1 cellular context compared by ENCODE assay signal in genomic region chr11:83054001-83054400, GRCh38.
TF ChIP-seq lines count a peak whose summit lies in the region.

No MANE protein-coding gene starts in this region.

TF ChIP-seq in GM12878, 131 proteins besides CTCF, POLR2A, EP300 and RAD21 (continued from another document):
- no peak for TF ChIP-seq ELK1 (IDR thresholded peaks at IDR 0.05; ENCODE audit: low read depth, low read length)
- no peak for TF ChIP-seq TBL1XR1 (IDR thresholded peaks at IDR 0.05; ENCODE audit: low read depth, low read length)
- peak; percentile 22 to 48; a peak in 1 of 4 replicates for TF ChIP-seq IKZF2 (IDR thresholded peaks at IDR 0.05)
- no peak for TF ChIP-seq ATF2 (IDR thresholded peaks at IDR 0.05; ENCODE audit: low read length)
- TF ChIP-seq RFX5 (IDR thresholded peaks at IDR 0.05; ENCODE audit: low read depth, low read length) = no peak
- peak; percentile 47; the same call in 1 of the 2 replicates for TF ChIP-seq NFIC (IDR thresholded peaks at IDR 0.05; ENCODE audit: low read depth, low read length)
- TF ChIP-seq BACH1 (IDR thresholded peaks at IDR 0.05; ENCODE audit: borderline replicate concordance) = no peak
- TF ChIP-seq CHD1 (IDR thresholded peaks at IDR 0.05; ENCODE audit: low read depth, low read length) = no peak
- TF ChIP-seq ZNF274 (IDR thresholded peaks at IDR 0.05; ENCODE audit: insufficient read depth, insufficient read length) = no peak
- no peak for TF ChIP-seq JUND (IDR thresholded peaks at IDR 0.05; ENCODE audit: low read depth, low read length)
- 0 out of 2 replicates have a peak, but pooled peaks have one; percentile 30 for TF ChIP-seq IKZF1 (conservative IDR thresholded peaks at IDR 0.05)
- TF ChIP-seq NFXL1 (IDR thresholded peaks at IDR 0.05; ENCODE audit: borderline replicate concordance) = no peak
- no peak for TF ChIP-seq ZZZ3 (IDR thresholded peaks at IDR 0.05; ENCODE audit: control insufficient read depth, insufficient read length, low read depth)
- TF ChIP-seq SKIL (IDR thresholded peaks at IDR 0.05; ENCODE audit: low read depth, poor library complexity, severe bottlenecking) = no peak
- TF ChIP-seq BCL11A (IDR thresholded peaks at IDR 0.05; ENCODE audit: low read depth, low read length) = no peak
- TF ChIP-seq REST (IDR thresholded peaks at IDR 0.05; ENCODE audit: low read depth, low read length) = no peak
- no peak for TF ChIP-seq ESRRA (IDR thresholded peaks at IDR 0.05; ENCODE audit: low read length)
- no peak for TF ChIP-seq TAF1 (IDR thresholded peaks at IDR 0.05; ENCODE audit: borderline replicate concordance, low read depth, low read length)
- no peak for TF ChIP-seq RCOR1 (conservative IDR thresholded peaks at IDR 0.05; ENCODE audit: low read depth, low read length)
- no peak for TF ChIP-seq SREBF2 (IDR thresholded peaks at IDR 0.05; ENCODE audit: low read length)
- 0 out of 4 replicates have a peak, but pooled peaks of 1 of the 2 experiments have one; percentile 32 for TF ChIP-seq CEBPB (IDR thresholded peaks at IDR 0.05; ENCODE audit: borderline replicate concordance in 1 of 2, low read depth in 2 of 2, low read length in 2 of 2)
- no peak for TF ChIP-seq ZNF622 (IDR thresholded peaks at IDR 0.05)
- TF ChIP-seq SP1 (IDR thresholded peaks at IDR 0.05; ENCODE audit: low read depth, low read length) = no peak
- no peak for TF ChIP-seq KAT2A (conservative IDR thresholded peaks at IDR 0.05; ENCODE audit: control insufficient read depth, low read depth, low read length)
- TF ChIP-seq ZNF217 (IDR thresholded peaks at IDR 0.05) = no peak
- 0 out of 4 replicates have a peak, but pooled peaks of 1 of the 2 experiments have one; percentile 28 for TF ChIP-seq ETV6 (conservative IDR thresholded peaks at IDR 0.05 in 1 of 2, IDR thresholded peaks at IDR 0.05 in 1 of 2; ENCODE audit: borderline replicate concordance in 1 of 2, low read depth in 1 of 2)
- TF ChIP-seq RB1 (IDR thresholded peaks at IDR 0.05; ENCODE audit: borderline replicate concordance) = no peak
